In the genomic region with DNA sequence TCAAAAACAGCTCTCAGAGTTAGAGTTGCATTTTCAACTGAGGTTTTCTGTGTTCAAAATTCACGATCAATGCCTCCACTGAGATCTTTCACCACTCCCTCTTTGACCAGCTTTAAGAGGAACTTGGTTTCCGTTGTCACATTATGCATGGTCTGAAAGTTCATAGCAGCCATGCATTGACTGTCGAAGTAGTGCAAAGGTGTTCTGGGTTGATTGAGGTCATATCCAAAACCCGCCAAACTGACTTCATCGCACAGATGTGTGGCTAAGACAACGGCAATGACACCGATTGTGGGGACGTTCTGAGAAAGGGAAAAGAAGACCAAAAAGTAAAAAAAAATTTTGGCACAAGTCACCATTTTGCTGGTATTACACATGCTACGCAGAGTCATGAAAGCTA, we compare ENCODE assay signal across 1 cellular context.
TF ChIP-seq lines count a peak whose summit lies in the region.

No MANE protein-coding gene starts in this region.

TF ChIP-seq in K562, 482 proteins besides CTCF, POLR2A, EP300 and RAD21 (continued from another document):
- TF ChIP-seq, protein P1, sequence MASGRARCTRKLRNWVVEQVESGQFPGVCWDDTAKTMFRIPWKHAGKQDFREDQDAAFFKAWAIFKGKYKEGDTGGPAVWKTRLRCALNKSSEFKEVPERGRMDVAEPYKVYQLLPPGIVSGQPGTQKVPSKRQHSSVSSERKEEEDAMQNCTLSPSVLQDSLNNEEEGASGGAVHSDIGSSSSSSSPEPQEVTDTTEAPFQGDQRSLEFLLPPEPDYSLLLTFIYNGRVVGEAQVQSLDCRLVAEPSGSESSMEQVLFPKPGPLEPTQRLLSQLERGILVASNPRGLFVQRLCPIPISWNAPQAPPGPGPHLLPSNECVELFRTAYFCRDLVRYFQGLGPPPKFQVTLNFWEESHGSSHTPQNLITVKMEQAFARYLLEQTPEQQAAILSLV (tag; IDR thresholded peaks at IDR 0.05), result no peak
- 0 out of 2 replicates have a peak, but pooled peaks have one; percentile 26 for TF ChIP-seq MEF2A (IDR thresholded peaks at IDR 0.05; ENCODE audit: control insufficient read depth, low read depth, low read length)
- no peak for TF ChIP-seq NFYB (IDR thresholded peaks at IDR 0.05; ENCODE audit: extremely low read depth, insufficient read length)
- no peak for TF ChIP-seq ZNF217 (CRISPR knock-in tag; IDR thresholded peaks at IDR 0.05)
- TF ChIP-seq ZFP1 (CRISPR knock-in tag; IDR thresholded peaks at IDR 0.05), result no peak
- no peak for TF ChIP-seq NFE2 (IDR thresholded peaks at IDR 0.05; ENCODE audit: low read depth)
- peak; percentile 38; the same call in 1 of the 2 replicates for TF ChIP-seq DPF2 (IDR thresholded peaks at IDR 0.05)
- no peak for TF ChIP-seq FOXJ3 (CRISPR knock-in tag; IDR thresholded peaks at IDR 0.05)
- TF ChIP-seq CREM (IDR thresholded peaks at IDR 0.05; ENCODE audit: low read depth), result no peak
- peak; percentile 37; the same call in 1 of the 2 replicates for TF ChIP-seq NCOR1 (IDR thresholded peaks at IDR 0.05)
- TF ChIP-seq ZSCAN29 (IDR thresholded peaks at IDR 0.05), result no peak
